ENCODE assay signal across 11 cellular contexts in genomic region chr4:73998040-73999011, GRCh38. TPM values are rescaled to one million over a fixed set of nuclear protein-coding genes. Genes with fewer than 3 reads are reported as not detected.
DNase-seq lines count a peak whose midpoint lies in the region; ATAC-seq and TF ChIP-seq lines count a peak whose summit lies in the region.
"Had no signal": no experiment of that assay in that cellular context is flagged by ENCODE, and none has a peak within 500 bp of the region (broad histone marks: within the 10 kb centered on the region; RNA-seq: fewer than 3 reads in every experiment).

Gene CXCL5, minus strand, starts transcription at chr4:73998677. Its CDS starts 96 bp downstream, at chr4:73998581.

- H3K4me3 ChIP-seq in upper lobe of left lung, result peak within 1 kb of the TSS in 3 of 4 donors; percentile 24 to 37 (median 33)

- CTCF ChIA-PET in activated naive CD4-positive, alpha-beta T cell treated with anti-CD3 and anti-CD28 coated beads, Interleukin-2, amount 10 ng/mL, durations not matched to agents 7 days and 5 days (lab: Charles Lee), result no interaction called here

- no peak for TF ChIP-seq EP300 in upper lobe of left lung (IDR thresholded peaks at IDR 0.05)

- H3K36me3 ChIP-seq in upper lobe of left lung, result no peaks in the 10 kb centered on the region

- H3K36me3 Mint-ChIP-seq in activated naive CD4-positive, alpha-beta T cell treated with anti-CD3 and anti-CD28 coated beads, Interleukin-2, amount 10 ng/mL, durations not matched to agents 7 days and 5 days, result no peaks in the 10 kb centered on the region
- H3K36me3 Mint-ChIP-seq in mesothelial cell of epicardium, result no peaks in the 10 kb centered on the region

- H3K27ac Mint-ChIP-seq in activated naive CD4-positive, alpha-beta T cell treated with anti-CD3 and anti-CD28 coated beads, Interleukin-2, amount 10 ng/mL, durations not matched to agents 7 days and 5 days, result peak within 1 kb of the TSS; percentile 19
- H3K27ac Mint-ChIP-seq in mesothelial cell of epicardium, result no peak within 1 kb of the TSS

- no peaks in the 10 kb centered on the region for H3K4me1 Mint-ChIP-seq in activated naive CD4-positive, alpha-beta T cell treated with anti-CD3 and anti-CD28 coated beads, Interleukin-2, amount 10 ng/mL, durations not matched to agents 7 days and 5 days
- peaks cover 10% of the 10 kb centered on the region for H3K4me1 Mint-ChIP-seq in mesothelial cell of epicardium
- H3K4me1 Mint-ChIP-seq: central memory CD8-positive, alpha-beta T cell had no signal

- TF ChIP-seq CTCF in mesothelial cell of epicardium (IDR thresholded peaks at IDR 0.05; ENCODE audit: unreplicated experiment), result no peak
- peak in 1 of 6 experiments; percentile 19 for TF ChIP-seq CTCF in upper lobe of left lung (IDR thresholded peaks at IDR 0.05)

- H3K9me3 Mint-ChIP-seq in activated naive CD4-positive, alpha-beta T cell treated with anti-CD3 and anti-CD28 coated beads, Interleukin-2, amount 10 ng/mL, durations not matched to agents 7 days and 5 days, result no peaks in the 10 kb centered on the region
- peaks cover 2% of the 10 kb centered on the region for H3K9me3 Mint-ChIP-seq in mesothelial cell of epicardium
- H3K9me3 Mint-ChIP-seq: central memory CD8-positive, alpha-beta T cell had no signal

- peaks cover 7 to 11% (median 8%) of the 10 kb centered on the region in 4 donors for H3K4me1 ChIP-seq in upper lobe of left lung

- H3K27me3 Mint-ChIP-seq in activated naive CD4-positive, alpha-beta T cell treated with anti-CD3 and anti-CD28 coated beads, Interleukin-2, amount 10 ng/mL, durations not matched to agents 7 days and 5 days, result peaks cover 16% of the 10 kb centered on the region
- H3K27me3 Mint-ChIP-seq in mesothelial cell of epicardium (ENCODE audit: low read depth), result peaks cover 61% of the 10 kb centered on the region
- H3K27me3 Mint-ChIP-seq: central memory CD8-positive, alpha-beta T cell had no signal

- ATAC-seq in upper lobe of left lung (ENCODE audit: low FRiP score in 2 of 2), result peak; percentile 76 to 84
- ATAC-seq in HG02870 (IDR thresholded peaks at IDR 0.05; ENCODE audit: unreplicated experiment), result no peak

- no peak within 1 kb of the TSS for H3K4me3 Mint-ChIP-seq in activated naive CD4-positive, alpha-beta T cell treated with anti-CD3 and anti-CD28 coated beads, Interleukin-2, amount 10 ng/mL, durations not matched to agents 7 days and 5 days
- peak within 1 kb of the TSS; percentile 68 for H3K4me3 Mint-ChIP-seq in mesothelial cell of epicardium
- H3K4me3 Mint-ChIP-seq: central memory CD8-positive, alpha-beta T cell had no signal

- TF ChIP-seq POLR2A in upper lobe of left lung (IDR thresholded peaks at IDR 0.05), result peak in 1 of 4 donors; percentile 24

- H3K27me3 ChIP-seq in upper lobe of left lung, result no peaks in the 10 kb centered on the region

- DNase-seq in activated naive CD4-positive, alpha-beta T cell treated with anti-CD3 and anti-CD28 coated beads, Interleukin-2, amount 10 ng/mL, durations not matched to agents 7 days and 5 days, result no peak
- no peak for DNase-seq in activated naive CD4-positive, alpha-beta T cell treated with anti-CD3 and anti-CD28 coated beads, Interleukin-2, amount 50 U/mL, for 16 hours
- peak; percentile 60 for DNase-seq in fibroblast of the conjunctiva (ENCODE audit: low read depth)
- DNase-seq in mesothelial cell of epicardium (ENCODE audit: low spot score in 2 of 2, unreplicated experiment in 2 of 2), result peak in 1 of 2 experiments; percentile 51
- DNase-seq in upper lobe of left lung, result peak; percentile 60 to 89
- DNase-seq in NCI-H1105 treated with DMSO at 0.1 percent for 48 hours (lab: John Stamatoyannopoulos, UW), result no peak
- no peak for DNase-seq in NCI-H510A (lab: John Stamatoyannopoulos, UW)
- DNase-seq: AML-193 had no signal

- H3K27ac ChIP-seq in upper lobe of left lung, result peak within 1 kb of the TSS in 1 of 4 donors; percentile 2

- H3K9me3 ChIP-seq in upper lobe of left lung, result no peaks in the 10 kb centered on the region

- 12 to 20% methylated on average over 21 to 46 of the region's 46 CpGs for WGBS in upper lobe of left lung, 2 donors

RNA-seq across cellular contexts. Expression of gene CXCL5, which starts in this region (rescaled TPM):
- total RNA-seq in mesothelial cell of epicardium (0.22 to 0.45 TPM (median 0.38 TPM) in 3 replicates), upper lobe of left lung (10 to 100 TPM in 1 of 6 donors, 1 to 10 TPM in 5; 2.1 to 16.0 (median 6.7) TPM)
- total RNA-seq: T-helper 2 cell treated with Interferon-gamma antibody and Interleukin-4, amounts not matched to agents 100 ng/mL and 5 ng/mL, for 36 hours had no signal

Comparison
In these comparisons a context has a peak if more than half of its experiments do, and no peak if none do; other contexts are left out.
1. DNase-seq: peak in fibroblast of the conjunctiva (single experiment) and upper lobe of left lung (2 of 2); none in activated naive CD4-positive, alpha-beta T cell treated with anti-CD3 and anti-CD28 coated beads, Interleukin-2, amount 10 ng/mL, durations not matched to agents 7 days and 5 days (single experiment), activated naive CD4-positive, alpha-beta T cell treated with anti-CD3 and anti-CD28 coated beads, Interleukin-2, amount 50 U/mL, for 16 hours (single experiment), NCI-H1105 treated with DMSO at 0.1 percent for 48 hours (single experiment) and NCI-H510A (single experiment).